In the genomic region with DNA sequence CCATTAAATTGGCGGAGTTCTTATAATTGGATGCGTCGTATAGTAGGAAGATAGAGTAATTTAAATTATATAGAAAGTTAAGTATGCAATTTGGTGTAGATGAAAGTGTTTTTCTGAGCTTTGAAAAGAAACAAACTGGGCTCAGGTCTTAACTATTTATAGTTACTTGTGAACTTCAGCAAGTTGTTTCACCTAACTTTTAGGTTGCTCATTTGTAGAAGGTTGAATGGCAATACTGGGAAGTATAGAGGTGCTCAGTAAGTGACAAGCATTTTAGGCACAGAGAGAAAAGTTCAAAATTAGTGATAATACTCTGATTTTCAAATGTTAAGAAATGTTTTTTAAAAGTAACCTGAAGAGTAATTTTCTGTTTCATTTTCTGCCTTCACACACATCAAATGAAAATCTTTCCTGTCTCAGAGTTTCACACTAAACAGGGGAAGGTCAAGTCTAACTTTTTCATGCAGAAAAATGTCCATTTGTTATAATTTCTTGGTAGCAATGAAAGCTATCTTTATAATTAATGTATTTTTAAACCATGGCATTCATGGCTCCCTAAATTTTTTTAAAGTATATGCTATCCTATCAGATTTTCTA, we compare ENCODE assay signal across 16 cellular contexts.
DNase-seq lines count a peak whose midpoint lies in the region; ATAC-seq, FAIRE-seq and TF ChIP-seq lines count a peak whose summit lies in the region.
"Had no signal": no experiment of that assay in that cellular context is flagged by ENCODE, and none has a peak within 500 bp of the region (broad histone marks: within the 10 kb centered on the region; RNA-seq: fewer than 3 reads in every experiment).

No MANE protein-coding gene starts in this region.

- no peak for TF ChIP-seq POLR2A in GM12892 (IDR thresholded peaks at IDR 0.05; ENCODE audit: low read depth, low read length)

- intact Hi-C loops in lower lobe of right lung (cut with DNase I): no loop called here
- intact Hi-C loops in head of caudate nucleus (cut with DNase I): no loop called here

- ATAC-seq in GM19043 (IDR thresholded peaks at IDR 0.05; ENCODE audit: low read depth, unreplicated experiment) (peak; percentile 69), HG02642 (IDR thresholded peaks at IDR 0.05; ENCODE audit: poor library complexity, unreplicated experiment) (peak; percentile 76), HG03442 (IDR thresholded peaks at IDR 0.05; ENCODE audit: unreplicated experiment) (peak; percentile 62), lower lobe of right lung (no peak)

- H3K4me1 ChIP-seq in lower lobe of right lung: no peaks in the 10 kb centered on the region
- H3K4me1 ChIP-seq: BLaER1, left ventricle myocardium inferior, Peyer's patch, suprapubic skin had no signal

- no peaks in the 10 kb centered on the region for H3K9me3 ChIP-seq in lower lobe of right lung
- H3K9me3 ChIP-seq: left ventricle myocardium inferior, Peyer's patch, suprapubic skin had no signal

- H3K27ac ChIP-seq in lower lobe of right lung: no peak overlapping the region
- H3K27ac ChIP-seq: BLaER1, left ventricle myocardium inferior, Peyer's patch, suprapubic skin had no signal

- no peaks in the 10 kb centered on the region for H3K27me3 ChIP-seq in lower lobe of right lung (ENCODE audit: low read depth)
- H3K27me3 ChIP-seq: BLaER1, Peyer's patch, suprapubic skin had no signal

- TF ChIP-seq CTCF in lower lobe of right lung (IDR thresholded peaks at IDR 0.05): no peak

- H3K36me3 ChIP-seq in lower lobe of right lung: peaks cover 12% of the 10 kb centered on the region

- DNase-seq in GM12892 (ENCODE audit: insufficient read length) (no peak), lower lobe of right lung (no peak), head of caudate nucleus (no peak), NCI-H345 treated with DMSO at 0.1 percent for 48 hours (lab: John Stamatoyannopoulos, UW; ENCODE audit: unreplicated experiment) (no peak), DMS153 treated with DMSO at 0.1 percent for 48 hours (lab: John Stamatoyannopoulos, UW; ENCODE audit: unreplicated experiment) (no peak)
- DNase-seq: activated naive CD4-positive, alpha-beta T cell treated with anti-CD3 and anti-CD28 coated beads, Interleukin-2, amount 50 U/mL, for 16 hours; left ventricle myocardium inferior; NCI-H1930; Peyer's patch; stimulated activated CD4-positive, alpha-beta T cell treated with anti-CD3 and anti-CD28 coated beads, Interleukin-2, amount 100 ng/mL, for 24 hours had no signal

- no peak overlapping the region for H3K4me3 ChIP-seq in lower lobe of right lung
- H3K4me3 ChIP-seq: BLaER1, left ventricle myocardium inferior, Peyer's patch, suprapubic skin had no signal

- FAIRE-seq in GM12892 (lab: Jason Lieb, UNC): peak; percentile 87
- FAIRE-seq: TTC549 had no signal

Comparison
In these comparisons a context has a peak if more than half of its experiments do, and no peak if none do; other contexts are left out.
1. ATAC-seq: peak in GM19043 (single experiment), HG02642 (single experiment) and HG03442 (single experiment); none in lower lobe of right lung (0 of 2).